24 cellular contexts compared by ENCODE assay signal in genomic region chr19:14325863-14326262, GRCh38.
"Had no signal": no experiment of that assay in that cellular context is flagged by ENCODE, and none has a peak within 500 bp of the region (broad histone marks: within the 10 kb centered on the region; RNA-seq: fewer than 3 reads in every experiment).

No MANE protein-coding gene starts in this region.

- H3K4me1 ChIP-seq: gastroesophageal sphincter, heart left ventricle, left ventricle myocardium inferior, neural progenitor cell, sigmoid colon, testis, uterus had no signal

- ATAC-seq: activated T-helper 17 cell treated with anti-CD3 and anti-CD28 coated beads, Interleukin-2, amount 50 U/mL, for 72 hours; gastroesophageal sphincter; heart left ventricle; naive thymus-derived CD8-positive, alpha-beta T cell had no signal

- DNase-seq: activated CD4-positive, alpha-beta T cell treated with anti-CD3 and anti-CD28 coated beads, Interleukin-2, amount 10 ng/mL, durations not matched to agents 7 days and 5 days; activated CD4-positive, CD25-positive, alpha-beta regulatory T cell treated with anti-CD3 and anti-CD28 coated beads, Interleukin-2, amount 50 U/mL, for 72 hours; activated naive CD8-positive, alpha-beta T cell treated with anti-CD3 and anti-CD28 coated beads, Interleukin-2, amount 10 ng/mL, durations not matched to agents 7 days and 5 days; activated T-cell treated with anti-CD3 and anti-CD28 coated beads, Interleukin-2, amount 50 U/mL, for 1 hour; cerebellar nuclear complex; endodermal cell; heart left ventricle; islet precursor cell; left ventricle myocardium inferior; naive thymus-derived CD8-positive, alpha-beta T cell; retina; sigmoid colon; stimulated activated CD4-positive, alpha-beta T cell treated with anti-CD3 and anti-CD28 coated beads, Interleukin-15, amount 100 ng/mL, for 24 hours; stimulated activated CD4-positive, alpha-beta T cell treated with anti-CD3 and anti-CD28 coated beads, Interleukin-2, amount 100 ng/mL, for 48 hours; stimulated activated naive CD4-positive, alpha-beta T cell; testis; trophoblast cell; uterus; WERI-Rb-1 had no signal

- H3K27ac ChIP-seq: coronary artery, gastroesophageal sphincter, heart left ventricle, left ventricle myocardium inferior, neural progenitor cell, sigmoid colon, testis, uterus, WERI-Rb-1 had no signal

- H3K4me2 ChIP-seq: neural progenitor cell, smooth muscle cell had no signal

- H2AFZ ChIP-seq: neural progenitor cell had no signal

- H3K4me3 ChIP-seq: coronary artery, gastroesophageal sphincter, heart left ventricle, left ventricle myocardium inferior, neural progenitor cell, sigmoid colon, smooth muscle cell, testis, uterus had no signal

- H3K27me3 ChIP-seq: gastroesophageal sphincter, neural progenitor cell, sigmoid colon, testis, uterus had no signal

- H3K9ac ChIP-seq: neural progenitor cell had no signal

- H3K9me3 ChIP-seq: sigmoid colon, testis, uterus had no signal

- H3K36me3 ChIP-seq: gastroesophageal sphincter, heart left ventricle, left ventricle myocardium inferior, neural progenitor cell, sigmoid colon, uterus, WERI-Rb-1 had no signal
